ENCODE assay signal across 13 cellular contexts in the genomic region with DNA sequence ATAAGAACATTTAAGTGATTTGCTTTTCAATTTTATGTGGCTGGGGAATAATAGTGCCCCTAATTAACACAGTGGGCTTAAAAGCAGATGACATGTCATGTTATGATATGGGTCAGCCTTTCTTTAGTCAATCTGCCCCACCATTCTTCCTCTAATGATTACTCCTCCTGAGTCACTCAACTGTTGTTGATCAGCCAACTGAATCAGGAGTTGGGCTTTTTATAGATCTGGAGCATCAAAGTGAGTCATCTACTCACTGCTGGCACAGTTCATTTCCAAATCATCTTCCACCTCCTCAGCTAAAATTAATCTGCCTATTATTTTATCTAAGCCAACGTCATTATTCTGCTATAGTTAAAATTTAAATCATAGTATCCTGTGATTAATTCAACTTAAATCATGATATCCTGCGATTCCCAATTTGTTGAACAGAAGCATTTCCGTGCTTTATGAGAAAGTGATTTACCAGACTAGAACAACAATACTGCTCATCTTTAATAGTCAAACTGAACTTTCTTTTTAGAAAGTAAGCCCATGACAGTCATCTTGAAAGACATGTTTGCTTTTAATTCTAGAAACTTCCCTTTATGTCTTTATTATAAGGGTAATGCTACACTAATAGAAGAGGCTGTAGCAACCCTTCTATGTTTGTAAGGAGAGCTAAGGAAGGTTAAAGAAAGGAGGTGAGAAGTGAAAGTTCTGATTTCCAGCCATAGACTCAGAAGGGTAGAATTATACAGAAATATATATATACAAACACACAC.
A peak's percentile ranks its signal among the peaks of the same experiment; 100 is the strongest.
DNase-seq lines count a peak whose midpoint lies in the region; ATAC-seq, FAIRE-seq and TF ChIP-seq lines count a peak whose summit lies in the region.
"Had no signal": no experiment of that assay in that cellular context is flagged by ENCODE, and none has a peak within 500 bp of the region (broad histone marks: within the 10 kb centered on the region; RNA-seq: fewer than 3 reads in every experiment).

No MANE protein-coding gene starts in this region.

- H3K4me3 Mint-ChIP-seq in MCF 10A (ENCODE audit: unreplicated experiment), result no peak overlapping the region
- H3K4me3 Mint-ChIP-seq: activated naive CD8-positive, alpha-beta T cell treated with anti-CD3 and anti-CD28 coated beads, Interleukin-2, amount 10 ng/mL, durations not matched to agents 7 days and 5 days had no signal

- ATAC-seq in GM21390 (IDR thresholded peaks at IDR 0.05; ENCODE audit: unreplicated experiment), result no peak
- ATAC-seq in stimulated activated naive CD8-positive, alpha-beta T cell treated with anti-CD3 and anti-CD28 coated beads, Interleukin-15, Interleukin-2, amounts not matched to agents 100 U/mL and 50 U/mL, for 24 hours, result no peak
- ATAC-seq: A549, left lobe of liver had no signal

- H3K36me3 Mint-ChIP-seq in MCF 10A (ENCODE audit: insufficient read depth, unreplicated experiment), result no peaks in the 10 kb centered on the region
- H3K36me3 Mint-ChIP-seq: activated naive CD8-positive, alpha-beta T cell treated with anti-CD3 and anti-CD28 coated beads, Interleukin-2, amount 10 ng/mL, durations not matched to agents 7 days and 5 days had no signal

- TF ChIP-seq CTCF in MCF 10A (IDR thresholded peaks at IDR 0.05; ENCODE audit: unreplicated experiment) (no peak), breast epithelium (IDR thresholded peaks at IDR 0.05) (no peak)

- FAIRE-seq in GM12892 (lab: Jason Lieb, UNC), result no peak
- FAIRE-seq: A549 had no signal

- no peak overlapping the region for H3K27ac ChIP-seq in breast epithelium
- H3K27ac ChIP-seq: A549, KMS-11 had no signal

- POLR2A ChIA-PET in MCF 10A (lab: Yijun Ruan, JAX), result no interaction called here

- BruUV-seq in MCF 10A (replicated peaks; lab: Mats Ljungman, UMichigan), result no TSS peak

- intact Hi-C loops in MCF 10A (cut with micrococcal nuclease) (loop anchor here (5.0 kb wide), 1 partner anchor 158 kb away; no protein-coding TSS in a partner anchor), breast epithelium (cut with DNase I; ENCODE audit: low total_unique reads) (no loop called here)

- TF ChIP-seq POLR2A in breast epithelium (IDR thresholded peaks at IDR 0.05), result no peak
- TF ChIP-seq POLR2A in GM12892 (IDR thresholded peaks at IDR 0.05; ENCODE audit: low read depth, low read length), result no peak

- CTCF ChIA-PET in MCF 10A (lab: Yijun Ruan, JAX), result interaction anchor here (0.5 kb wide), 1 partner anchor 169 kb away, joined by 3 read pairs; no protein-coding TSS in a partner anchor

- no peak overlapping the region for H3K4me3 ChIP-seq in breast epithelium
- H3K4me3 ChIP-seq: A549 had no signal

- H3K9me3 ChIP-seq in breast epithelium, result peaks cover 0 to 9% of the 10 kb centered on the region in 2 donors
- H3K9me3 ChIP-seq: A549 had no signal

- no peaks in the 10 kb centered on the region for H3K9me3 Mint-ChIP-seq in MCF 10A (ENCODE audit: unreplicated experiment)
- H3K9me3 Mint-ChIP-seq: activated naive CD8-positive, alpha-beta T cell treated with anti-CD3 and anti-CD28 coated beads, Interleukin-2, amount 10 ng/mL, durations not matched to agents 7 days and 5 days had no signal

- peaks cover 10% of the 10 kb centered on the region for H3K4me1 Mint-ChIP-seq in MCF 10A (ENCODE audit: insufficient read depth, unreplicated experiment)
- H3K4me1 Mint-ChIP-seq: activated naive CD8-positive, alpha-beta T cell treated with anti-CD3 and anti-CD28 coated beads, Interleukin-2, amount 10 ng/mL, durations not matched to agents 7 days and 5 days had no signal

- DNase-seq in MCF 10A (ENCODE audit: unreplicated experiment) (peak; percentile 77), breast epithelium (ENCODE audit: low spot score in 2 of 2) (no peak), OCI-M1 (lab: John Stamatoyannopoulos, UW) (peak; percentile 38), fibroblast of gingiva (ENCODE audit: low read depth) (peak; percentile 69), GM12892 (ENCODE audit: insufficient read length) (no peak), iPS-NIHi7 (ENCODE audit: extremely low spot score) (no peak)
- no peak for DNase-seq in stimulated activated naive CD8-positive, alpha-beta T cell treated with anti-CD3 and anti-CD28 coated beads, Interleukin-15, Interleukin-2, amounts not matched to agents 100 U/mL and 50 U/mL, for 24 hours
- DNase-seq: activated naive CD8-positive, alpha-beta T cell treated with anti-CD3 and anti-CD28 coated beads, Interleukin-2, amount 10 ng/mL, durations not matched to agents 7 days and 5 days; NCI-H524 had no signal

- H3K27me3 ChIP-seq in breast epithelium, result no peaks in the 10 kb centered on the region

- H3K36me3 ChIP-seq in breast epithelium, result no peaks in the 10 kb centered on the region

- no peaks in the 10 kb centered on the region for H3K27me3 Mint-ChIP-seq in MCF 10A (ENCODE audit: insufficient read depth, unreplicated experiment)
- H3K27me3 Mint-ChIP-seq: activated naive CD8-positive, alpha-beta T cell treated with anti-CD3 and anti-CD28 coated beads, Interleukin-2, amount 10 ng/mL, durations not matched to agents 7 days and 5 days had no signal

- H3K27ac Mint-ChIP-seq in MCF 10A (ENCODE audit: low read depth, unreplicated experiment), result no peak overlapping the region
- H3K27ac Mint-ChIP-seq: activated naive CD8-positive, alpha-beta T cell treated with anti-CD3 and anti-CD28 coated beads, Interleukin-2, amount 10 ng/mL, durations not matched to agents 7 days and 5 days had no signal

- H3K4me1 ChIP-seq in breast epithelium, result no peaks in the 10 kb centered on the region
- H3K4me1 ChIP-seq: A549 had no signal

Comparison
In these comparisons a context has a peak if more than half of its experiments do, and no peak if none do; other contexts are left out.
1. DNase-seq: peak in MCF 10A (single experiment), OCI-M1 (single experiment) and fibroblast of gingiva (single experiment); none in breast epithelium (0 of 2), GM12892 (single experiment), iPS-NIHi7 (single experiment) and stimulated activated naive CD8-positive, alpha-beta T cell treated with anti-CD3 and anti-CD28 coated beads, Interleukin-15, Interleukin-2, amounts not matched to agents 100 U/mL and 50 U/mL, for 24 hours (single experiment).